ENCODE assay signal across 8 cellular contexts in genomic region chr1:78145105-78145580, GRCh38.
DNase-seq lines count a peak whose midpoint lies in the region; ATAC-seq, FAIRE-seq and TF ChIP-seq lines count a peak whose summit lies in the region.

No MANE protein-coding gene starts in this region.

- no peak overlapping the region for H2BK120ac ChIP-seq in mesendoderm (ENCODE audit: low read depth, low read length)

- H2BK15ac ChIP-seq in mesendoderm (replicated peaks; ENCODE audit: low read depth): no peak overlapping the region

- H3K27ac ChIP-seq in mesendoderm (ENCODE audit: low read depth, low read length) (no peak overlapping the region), transverse colon (no peak overlapping the region)

- H3K27me3 ChIP-seq in mesendoderm (ENCODE audit: insufficient read depth, low read length, poor library complexity) (no peaks in the 10 kb centered on the region), transverse colon (no peaks in the 10 kb centered on the region)

- no peak for DNase-seq in CD14-positive monocyte (ENCODE audit: low spot score)
- DNase-seq in NCI-H1105 treated with DMSO at 0.1 percent for 48 hours (lab: John Stamatoyannopoulos, UW): peak; percentile 75
- peak; percentile 10 for DNase-seq in T-helper 9 cell
- peak; percentile 73 for DNase-seq in mesendoderm
- peak; percentile 56 for DNase-seq in transverse colon

- no peak for TF ChIP-seq EP300 in transverse colon (IDR thresholded peaks at IDR 0.05; ENCODE audit: low read depth)

- no peak overlapping the region for H4K5ac ChIP-seq in mesendoderm (ENCODE audit: low read length)

- in situ Hi-C loops in transverse colon (cut with MboI; ENCODE audit: low pct_ligation_motif_present in 1 of 4, low pct_unique_long_range_greater_than_20kb in 1 of 4, low sequenced_read_pairs in 3 of 4): loop anchor here in 2 of 4 donors (5.0 to 10.0 kb wide), 2 partner anchors 462 to 540 kb away; no protein-coding TSS in a partner anchor

- peaks cover 8% of the 10 kb centered on the region for H3K4me1 Mint-ChIP-seq in CD14-positive monocyte

- no peak overlapping the region for H3K4ac ChIP-seq in mesendoderm (ENCODE audit: low read depth, low read length)

- peaks cover 0 to 4% (median 4%) of the 10 kb centered on the region in 3 donors for H3K27me3 Mint-ChIP-seq in CD14-positive monocyte (ENCODE audit: low read depth in 3 of 3)

- no peaks in the 10 kb centered on the region for H3K4me1 ChIP-seq in mesendoderm (ENCODE audit: control insufficient read depth, low read depth, low read length)
- peaks cover 0 to 20% (median 7%) of the 10 kb centered on the region in 4 donors for H3K4me1 ChIP-seq in transverse colon

- no peaks in the 10 kb centered on the region for H3K36me3 Mint-ChIP-seq in CD14-positive monocyte

- intact Hi-C loops in CD14-positive monocyte (cut with micrococcal nuclease): no loop called here
- intact Hi-C loops in transverse colon (cut with DNase I; ENCODE audit: low total_unique reads): loop anchor here (2.0 to 10.0 kb wide), 2 partner anchors 464 to 540 kb away; no protein-coding TSS in a partner anchor

- H3K36me3 ChIP-seq in mesendoderm (ENCODE audit: control insufficient read depth, insufficient read depth, low read length): no peaks in the 10 kb centered on the region
- no peaks in the 10 kb centered on the region for H3K36me3 ChIP-seq in transverse colon

- no peak overlapping the region for H4K8ac ChIP-seq in mesendoderm (ENCODE audit: low read depth, low read length)

- H3K9me3 Mint-ChIP-seq in CD14-positive monocyte: no peaks in the 10 kb centered on the region

- no peaks in the 10 kb centered on the region for H3K9me3 ChIP-seq in transverse colon

- H2BK5ac ChIP-seq in mesendoderm (ENCODE audit: low read length): no peak overlapping the region

- FAIRE-seq in endometrium (lab: Jason Lieb, UNC): peak; percentile 64

- no peak overlapping the region for H3K4me3 Mint-ChIP-seq in CD14-positive monocyte

- H2AK5ac ChIP-seq in mesendoderm (ENCODE audit: low read length): no peak overlapping the region

- H3K4me2 ChIP-seq in mesendoderm (ENCODE audit: low read length): no peak overlapping the region

- H3K18ac ChIP-seq in mesendoderm (ENCODE audit: low read length): no peak overlapping the region

- H3K79me2 ChIP-seq in mesendoderm (ENCODE audit: control insufficient read depth, insufficient read depth, low read length): no peaks in the 10 kb centered on the region

- ATAC-seq in GM18517 (IDR thresholded peaks at IDR 0.05; ENCODE audit: unreplicated experiment): peak; percentile 79
- ATAC-seq in HG02884 (IDR thresholded peaks at IDR 0.05; ENCODE audit: unreplicated experiment): peak; percentile 74

- no peak for TF ChIP-seq POLR2A in transverse colon (IDR thresholded peaks at IDR 0.05)

- WGBS in mesendoderm (ENCODE audit: extremely low coverage, insufficient coverage, low lambda C conversion rate): no CpG with 5 or more reads among the region's 2 CpGs
- 17% methylated on average over 2 of the region's 2 CpGs; no CpG with 5 or more reads in 1 of the 2 donors for WGBS in transverse colon (ENCODE audit: low coverage in 1 of 2), 2 donors

- H3K4me3 ChIP-seq in mesendoderm (ENCODE audit: low read length) (no peak overlapping the region), transverse colon (no peak overlapping the region)

- no peak overlapping the region for H3K23ac ChIP-seq in mesendoderm (ENCODE audit: low read length)

- H3K27ac Mint-ChIP-seq in CD14-positive monocyte: no peak overlapping the region

- TF ChIP-seq CTCF in CD14-positive monocyte (IDR thresholded peaks at IDR 0.05) (peak; percentile 79), transverse colon (IDR thresholded peaks at IDR 0.05) (peak; percentile 79 to 92 (median 86))

- no peak overlapping the region for H3K56ac ChIP-seq in mesendoderm (ENCODE audit: low read length)

- H3K79me1 ChIP-seq in mesendoderm (ENCODE audit: low read length): no peaks in the 10 kb centered on the region

- H3K9ac ChIP-seq in mesendoderm (ENCODE audit: low read length): no peak overlapping the region
